Comparison of ENCODE assay signal across 11 cellular contexts in genomic region chr18:9736942-9737813, GRCh38. TPM values are rescaled to one million over a fixed set of nuclear protein-coding genes. Genes with fewer than 3 reads are reported as not detected.
A peak's percentile ranks its signal among the peaks of the same experiment; 100 is the strongest.
DNase-seq lines count a peak whose midpoint lies in the region; ATAC-seq and TF ChIP-seq lines count a peak whose summit lies in the region.
"Had no signal": no experiment of that assay in that cellular context is flagged by ENCODE, and none has a peak within 500 bp of the region (broad histone marks: within the 10 kb centered on the region; RNA-seq: fewer than 3 reads in every experiment).

No MANE protein-coding gene starts in this region.

- no peaks in the 10 kb centered on the region for H3K36me3 ChIP-seq in BE2C
- H3K36me3 ChIP-seq in SJCRH30: no peaks in the 10 kb centered on the region
- H3K36me3 ChIP-seq: cardiac muscle cell had no signal

- H3K4me1 ChIP-seq in BE2C (no peaks in the 10 kb centered on the region; the same call in none of the 2 replicates), SJCRH30 (peaks cover 14% of the 10 kb centered on the region)

- ATAC-seq in natural killer cell: no peak
- ATAC-seq in HG02623 (IDR thresholded peaks at IDR 0.05; ENCODE audit: unreplicated experiment): no peak

- H3K4me3 ChIP-seq in BE2C (ENCODE audit: low read depth, low read length) (peak overlapping the region; percentile 38), SJCRH30 (peak overlapping the region; percentile 29)
- H3K4me3 ChIP-seq: cardiac muscle cell had no signal

- intact Hi-C loops in natural killer cell (cut with micrococcal nuclease): no loop called here

- no peak overlapping the region for H3K27ac Mint-ChIP-seq in natural killer cell

- H3K9me3 ChIP-seq in BE2C (no peaks in the 10 kb centered on the region), SJCRH30 (replicated peaks) (no peaks in the 10 kb centered on the region)

- peaks cover 0 to 12% of the 10 kb centered on the region in 2 donors for H3K27me3 Mint-ChIP-seq in natural killer cell (ENCODE audit: low read depth in 2 of 2)

- H3K27me3 ChIP-seq in BE2C: no peaks in the 10 kb centered on the region
- H3K27me3 ChIP-seq in SJCRH30: no peaks in the 10 kb centered on the region
- H3K27me3 ChIP-seq: cardiac muscle cell had no signal

- TF ChIP-seq CTCF in BE2C (IDR thresholded peaks at IDR 0.05; ENCODE audit: low read depth, low read length): no peak
- no peak for TF ChIP-seq CTCF in natural killer cell (IDR thresholded peaks at IDR 0.05)

- H3K4me3 Mint-ChIP-seq in natural killer cell: no peak overlapping the region
- H3K4me3 Mint-ChIP-seq: neural crest cell had no signal

- DNase-seq in BE2C (peak; percentile 20), M059J (ENCODE audit: low read depth) (peak; percentile 90), SJCRH30 (peak; percentile 28 to 61), islet precursor cell (peak; percentile 77), natural killer cell (no peak), NAMALWA (ENCODE audit: low spot score) (no peak), GOT3 (lab: John Stamatoyannopoulos, UW) (no peak)
- DNase-seq: KG1 had no signal

- no peaks in the 10 kb centered on the region for H3K9me3 Mint-ChIP-seq in natural killer cell
- H3K9me3 Mint-ChIP-seq: neural crest cell had no signal

- H3K27ac ChIP-seq in SJCRH30: peak overlapping the region; percentile 39
- H3K27ac ChIP-seq: cardiac muscle cell had no signal

- peaks cover 22 to 26% of the 10 kb centered on the region in 2 donors for H3K4me1 Mint-ChIP-seq in natural killer cell

- no peaks in the 10 kb centered on the region for H3K36me3 Mint-ChIP-seq in natural killer cell

RNA-seq across cellular contexts. Expression of gene RAB31, which starts 29.1 kb away (rescaled TPM):
- 2.4 TPM for polyA plus RNA-seq in BE2C (2012; ENCODE audit: insufficient read depth, insufficient read length, low read depth)
- total RNA-seq in M059J (2014; rRNA removed; shearing (Covaris generic)): 36.8 and 53.6 TPM in 2 replicates
- 7.1 and 8.1 TPM in 2 replicates for total RNA-seq in SJCRH30 (2014; rRNA removed; shearing (Covaris generic))
- total RNA-seq in natural killer cell: 10 to 100 TPM in 1 of 3 donors, 1 to 10 TPM in 2; 5.3 to 26.1 (median 9.9) TPM

Comparison
In these comparisons a context has a peak if more than half of its experiments do, and no peak if none do; other contexts are left out.
1. DNase-seq: peak in BE2C (single experiment), M059J (single experiment), SJCRH30 (2 of 2) and islet precursor cell (single experiment); none in natural killer cell (single experiment), NAMALWA (single experiment) and GOT3 (single experiment).